Comparison of ENCODE assay signal across 23 cellular contexts in the genomic region with DNA sequence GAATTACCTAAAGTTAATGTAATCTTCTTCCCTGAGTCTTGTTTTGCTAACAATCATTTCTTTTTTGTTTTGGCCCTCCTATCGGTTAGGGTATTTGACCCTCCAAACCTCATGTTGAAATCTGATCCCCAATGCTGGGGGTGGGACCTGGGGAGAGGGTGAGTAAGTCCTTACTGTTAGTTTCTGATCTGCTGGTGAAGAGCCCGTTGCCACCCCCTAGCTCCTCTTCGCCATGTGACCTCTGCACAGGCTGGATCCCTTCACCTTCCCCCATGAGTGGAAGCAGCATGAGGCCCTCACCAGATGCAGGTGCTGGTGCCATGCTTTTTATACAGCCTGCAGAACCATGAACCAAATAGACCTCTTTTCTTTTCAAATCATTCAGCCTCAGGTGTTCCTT.
"Had no signal": no experiment of that assay in that cellular context is flagged by ENCODE, and none has a peak within 500 bp of the region (broad histone marks: within the 10 kb centered on the region; RNA-seq: fewer than 3 reads in every experiment).

No MANE protein-coding gene starts in this region.

- H3K27ac Mint-ChIP-seq: activated B cell treated with CpG ODN at 0.5 μM for 24 hours; activated CD8-positive, alpha-beta memory T cell treated with anti-CD3 and anti-CD28 coated beads, Interleukin-2, amount 10 ng/mL, durations not matched to agents 7 days and 5 days; activated CD8-positive, alpha-beta T cell treated with anti-CD3 and anti-CD28 coated beads, Interleukin-2, amount 10 ng/mL, durations not matched to agents 7 days and 5 days; activated naive CD4-positive, alpha-beta T cell treated with anti-CD3 and anti-CD28 coated beads for 36 hours; activated naive CD8-positive, alpha-beta T cell treated with anti-CD3 and anti-CD28 coated beads for 36 hours; stimulated activated naive B cell treated with anti-CD40 and anti-IgM and Interleukin-4, amounts not matched to agents 10 μg/mL and 1 μg/mL and 100 μg/mL, for 72 hours; type B pancreatic cell had no signal

- DNase-seq: activated B cell treated with CpG ODN at 0.5 μM for 24 hours; activated CD8-positive, alpha-beta memory T cell treated with anti-CD3 and anti-CD28 coated beads, Interleukin-2, amount 10 ng/mL, durations not matched to agents 7 days and 5 days; activated CD8-positive, alpha-beta T cell treated with anti-CD3 and anti-CD28 coated beads, Interleukin-2, amount 10 ng/mL, durations not matched to agents 7 days and 5 days; activated effector memory CD4-positive, alpha-beta T cell treated with anti-CD3 and anti-CD28 coated beads, Interleukin-2, amount 50 U/mL, for 16 hours; activated naive CD4-positive, alpha-beta T cell treated with anti-CD3 and anti-CD28 coated beads for 36 hours; activated naive CD8-positive, alpha-beta T cell treated with anti-CD3 and anti-CD28 coated beads for 36 hours; adrenal gland; aorta; body of pancreas; dermis blood vessel endothelial cell; effector CD4-positive, alpha-beta T cell; kidney; left colon; mammary epithelial cell; naive thymus-derived CD8-positive, alpha-beta T cell; stimulated activated CD4-positive, alpha-beta T cell treated with anti-CD3 and anti-CD28 coated beads, Interleukin-15, amount 100 ng/mL, for 24 hours; stimulated activated CD4-positive, alpha-beta T cell treated with anti-CD3 and anti-CD28 coated beads, Interleukin-2, amount 100 ng/mL, for 24 hours; stimulated activated naive B cell treated with anti-CD40 and anti-IgM and Interleukin-4, amounts not matched to agents 10 μg/mL and 1 μg/mL and 100 μg/mL, for 72 hours; T-helper 2 cell; testis; uterus had no signal

- H3K27me3 ChIP-seq: adrenal gland, body of pancreas, right atrium auricular region, testis, uterus had no signal

- H3K4me3 Mint-ChIP-seq: activated B cell treated with CpG ODN at 0.5 μM for 24 hours; activated CD8-positive, alpha-beta memory T cell treated with anti-CD3 and anti-CD28 coated beads, Interleukin-2, amount 10 ng/mL, durations not matched to agents 7 days and 5 days; activated CD8-positive, alpha-beta T cell treated with anti-CD3 and anti-CD28 coated beads, Interleukin-2, amount 10 ng/mL, durations not matched to agents 7 days and 5 days; activated naive CD4-positive, alpha-beta T cell treated with anti-CD3 and anti-CD28 coated beads for 36 hours; activated naive CD8-positive, alpha-beta T cell treated with anti-CD3 and anti-CD28 coated beads for 36 hours; naive thymus-derived CD8-positive, alpha-beta T cell; stimulated activated naive B cell treated with anti-CD40 and anti-IgM and Interleukin-4, amounts not matched to agents 10 μg/mL and 1 μg/mL and 100 μg/mL, for 72 hours; type B pancreatic cell had no signal

- H3K27me3 Mint-ChIP-seq: activated B cell treated with CpG ODN at 0.5 μM for 24 hours; activated CD8-positive, alpha-beta memory T cell treated with anti-CD3 and anti-CD28 coated beads, Interleukin-2, amount 10 ng/mL, durations not matched to agents 7 days and 5 days; activated naive CD8-positive, alpha-beta T cell treated with anti-CD3 and anti-CD28 coated beads for 36 hours; naive thymus-derived CD8-positive, alpha-beta T cell; stimulated activated naive B cell treated with anti-CD40 and anti-IgM and Interleukin-4, amounts not matched to agents 10 μg/mL and 1 μg/mL and 100 μg/mL, for 72 hours; type B pancreatic cell had no signal

- H3K4me1 Mint-ChIP-seq: activated B cell treated with CpG ODN at 0.5 μM for 24 hours; activated CD8-positive, alpha-beta memory T cell treated with anti-CD3 and anti-CD28 coated beads, Interleukin-2, amount 10 ng/mL, durations not matched to agents 7 days and 5 days; activated naive CD8-positive, alpha-beta T cell treated with anti-CD3 and anti-CD28 coated beads for 36 hours; stimulated activated naive B cell treated with anti-CD40 and anti-IgM and Interleukin-4, amounts not matched to agents 10 μg/mL and 1 μg/mL and 100 μg/mL, for 72 hours had no signal

- ATAC-seq: activated CD8-positive, alpha-beta memory T cell treated with anti-CD3 and anti-CD28 coated beads, Interleukin-2, amount 10 ng/mL, durations not matched to agents 7 days and 5 days; activated CD8-positive, alpha-beta T cell treated with anti-CD3 and anti-CD28 coated beads, Interleukin-2, amount 10 ng/mL, durations not matched to agents 7 days and 5 days; body of pancreas; left colon; naive thymus-derived CD8-positive, alpha-beta T cell; stimulated activated naive B cell treated with anti-CD40 and anti-IgM and Interleukin-4, amounts not matched to agents 10 μg/mL and 1 μg/mL and 100 μg/mL, for 72 hours had no signal

- H3K9me3 Mint-ChIP-seq: activated B cell treated with CpG ODN at 0.5 μM for 24 hours; activated naive CD4-positive, alpha-beta T cell treated with anti-CD3 and anti-CD28 coated beads for 36 hours; activated naive CD8-positive, alpha-beta T cell treated with anti-CD3 and anti-CD28 coated beads for 36 hours; naive thymus-derived CD8-positive, alpha-beta T cell; stimulated activated naive B cell treated with anti-CD40 and anti-IgM and Interleukin-4, amounts not matched to agents 10 μg/mL and 1 μg/mL and 100 μg/mL, for 72 hours; type B pancreatic cell had no signal

- H3K4me3 ChIP-seq: adrenal gland, body of pancreas, right atrium auricular region, testis, uterus had no signal

- H3K36me3 ChIP-seq: adrenal gland, right atrium auricular region, uterus had no signal
